In the genomic region with DNA sequence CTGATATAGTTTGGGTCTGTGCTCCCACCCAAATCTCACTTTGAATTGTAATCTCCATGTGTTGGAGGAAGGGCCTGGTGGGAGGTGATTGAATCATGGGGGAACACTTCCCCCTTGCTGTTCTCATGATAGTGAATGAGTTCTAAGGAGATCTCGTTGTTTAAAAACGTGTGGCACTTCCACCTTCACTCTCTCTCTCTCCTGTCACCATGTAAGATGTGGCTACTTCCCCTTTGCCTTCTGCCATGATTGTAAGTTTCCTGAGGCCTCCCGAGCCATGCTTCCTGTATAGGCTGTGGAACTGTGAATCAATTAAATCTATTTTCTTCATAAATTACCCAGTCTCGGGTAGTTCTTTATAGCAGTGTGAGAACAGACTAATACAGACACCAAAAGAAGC, we compare ENCODE assay signal across 1 cellular context.
TF ChIP-seq lines count a peak whose summit lies in the region.

No MANE protein-coding gene starts in this region.

TF ChIP-seq in GM12878, 131 proteins besides CTCF, POLR2A, EP300 and RAD21:
- no peak for TF ChIP-seq FOXK2 (IDR thresholded peaks at IDR 0.05)
- TF ChIP-seq ATF7 (IDR thresholded peaks at IDR 0.05; ENCODE audit: low read depth): no peak
- no peak for TF ChIP-seq MEF2A (IDR thresholded peaks at IDR 0.05; ENCODE audit: insufficient read depth, low read depth, low read length)
- TF ChIP-seq, protein P1, sequence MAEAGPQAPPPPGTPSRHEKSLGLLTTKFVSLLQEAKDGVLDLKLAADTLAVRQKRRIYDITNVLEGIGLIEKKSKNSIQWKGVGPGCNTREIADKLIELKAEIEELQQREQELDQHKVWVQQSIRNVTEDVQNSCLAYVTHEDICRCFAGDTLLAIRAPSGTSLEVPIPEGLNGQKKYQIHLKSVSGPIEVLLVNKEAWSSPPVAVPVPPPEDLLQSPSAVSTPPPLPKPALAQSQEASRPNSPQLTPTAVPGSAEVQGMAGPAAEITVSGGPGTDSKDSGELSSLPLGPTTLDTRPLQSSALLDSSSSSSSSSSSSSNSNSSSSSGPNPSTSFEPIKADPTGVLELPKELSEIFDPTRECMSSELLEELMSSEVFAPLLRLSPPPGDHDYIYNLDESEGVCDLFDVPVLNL (IDR thresholded peaks at IDR 0.05; ENCODE audit: low read depth, low read length): no peak
- TF ChIP-seq POU2F2 (IDR thresholded peaks at IDR 0.05; ENCODE audit: borderline replicate concordance, low read depth, low read length): no peak
- TF ChIP-seq SUPT20H (IDR thresholded peaks at IDR 0.05; ENCODE audit: borderline replicate concordance, control insufficient read depth, low read depth, low read length): no peak
- TF ChIP-seq CHD4 (IDR thresholded peaks at IDR 0.05): no peak
- TF ChIP-seq IRF4 (IDR thresholded peaks at IDR 0.05; ENCODE audit: low read depth, low read length): no peak
